In genomic region chr4:8152865-8153257, GRCh38 we compare ENCODE assay signal across 21 cellular contexts.
"Had no signal": no experiment of that assay in that cellular context is flagged by ENCODE, and none has a peak within 500 bp of the region (broad histone marks: within the 10 kb centered on the region; RNA-seq: fewer than 3 reads in every experiment).

No MANE protein-coding gene starts in this region.

- H3K27ac ChIP-seq: ascending aorta, coronary artery, esophagus squamous epithelium, gastroesophageal sphincter, neural progenitor cell, stomach, suprapubic skin, transverse colon had no signal

- H3K4me3 ChIP-seq: ascending aorta, coronary artery, esophagus squamous epithelium, gastroesophageal sphincter, neural progenitor cell, stomach, suprapubic skin, transverse colon had no signal

- H3K4me1 ChIP-seq: neural progenitor cell had no signal

- ATAC-seq: activated CD8-positive, alpha-beta T cell treated with anti-CD3 and anti-CD28 coated beads, Interleukin-2, amount 10 ng/mL, durations not matched to agents 7 days and 5 days; activated naive CD4-positive, alpha-beta T cell treated with anti-CD3 and anti-CD28 coated beads, Interleukin-2, amount 50 U/mL, for 72 hours; activated T-helper 17 cell treated with anti-CD3 and anti-CD28 coated beads, Interleukin-2, amount 50 U/mL, for 72 hours; gastroesophageal sphincter; left lobe of liver; naive thymus-derived CD8-positive, alpha-beta T cell; stimulated activated memory B cell treated with anti-CD40 and anti-IgM and Interleukin-4, amounts not matched to agents 10 μg/mL and 1 μg/mL and 100 μg/mL, for 72 hours had no signal

- H3K9ac ChIP-seq: neural progenitor cell had no signal

- H3K9me3 ChIP-seq: ascending aorta, esophagus squamous epithelium, gastroesophageal sphincter, stomach, suprapubic skin, transverse colon had no signal

- H3K4me2 ChIP-seq: neural progenitor cell had no signal

- H3K36me3 ChIP-seq: ascending aorta, neural progenitor cell, stomach, suprapubic skin, transverse colon had no signal

- DNase-seq: activated CD4-positive, alpha-beta T cell treated with anti-CD3 and anti-CD28 coated beads, Interleukin-2, amount 50 U/mL, for 1 hour; activated CD4-positive, CD25-positive, alpha-beta regulatory T cell treated with anti-CD3 and anti-CD28 coated beads, Interleukin-2, amount 50 U/mL, for 72 hours; activated CD8-positive, alpha-beta T cell treated with anti-CD3 and anti-CD28 coated beads, Interleukin-2, amount 10 ng/mL, durations not matched to agents 7 days and 5 days; esophagus squamous epithelium; head of caudate nucleus; islet precursor cell; mammary epithelial cell; naive thymus-derived CD8-positive, alpha-beta T cell; small intestine; stimulated activated CD4-positive, alpha-beta T cell treated with anti-CD3 and anti-CD28 coated beads, Interleukin-15, amount 100 ng/mL, for 24 hours; stomach; transverse colon had no signal

- H3K27me3 ChIP-seq: ascending aorta had no signal

- H2AFZ ChIP-seq: neural progenitor cell had no signal
